10 cellular contexts compared by ENCODE assay signal in the genomic region with DNA sequence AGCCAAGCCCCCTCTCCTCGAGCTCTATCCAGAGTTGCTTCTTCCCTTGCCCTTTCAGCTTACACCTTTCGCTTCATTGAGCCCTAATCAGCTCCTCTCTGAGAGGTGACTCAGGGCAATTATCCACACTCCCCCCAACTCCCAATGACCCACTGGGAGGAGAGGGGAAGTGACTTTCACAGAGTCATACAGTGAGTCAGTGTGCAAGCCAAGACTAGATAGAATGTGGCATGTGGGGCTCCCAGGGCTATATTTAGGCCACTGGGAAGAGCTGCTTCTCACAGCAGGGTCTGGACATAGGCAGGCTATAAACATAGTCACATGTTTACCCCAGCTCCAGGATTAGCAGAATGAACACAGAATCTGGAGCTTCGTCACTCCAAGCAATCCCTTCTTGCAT. TPM values are rescaled to one million over a fixed set of nuclear protein-coding genes. Genes with fewer than 3 reads are reported as not detected.
DNase-seq lines count a peak whose midpoint lies in the region; ATAC-seq, FAIRE-seq and TF ChIP-seq lines count a peak whose summit lies in the region.
"Had no signal": no experiment of that assay in that cellular context is flagged by ENCODE, and none has a peak within 500 bp of the region (broad histone marks: within the 10 kb centered on the region; RNA-seq: fewer than 3 reads in every experiment).

No MANE protein-coding gene starts in this region.

- H3K27me3 ChIP-seq in cardiac muscle cell (no peaks in the 10 kb centered on the region), esophagus squamous epithelium (peaks cover 0 to 21% (median 0%) of the 10 kb centered on the region in 4 donors)

- ATAC-seq in Right ventricle myocardium superior (ENCODE audit: poor library complexity) (peak; percentile 93), SK-N-SH treated with all-trans-retinoic acid at 6 μM for 48 hours (peak; percentile 76), GM21390 (IDR thresholded peaks at IDR 0.05; ENCODE audit: unreplicated experiment) (no peak)

- TF ChIP-seq CTCF in cardiac muscle cell (IDR thresholded peaks at IDR 0.05; ENCODE audit: low read depth, low read length), result no peak
- no peak for TF ChIP-seq CTCF in esophagus squamous epithelium (IDR thresholded peaks at IDR 0.05)

- H3K27ac ChIP-seq in cardiac muscle cell, result peak overlapping the region; percentile 74
- no peak overlapping the region for H3K27ac ChIP-seq in esophagus squamous epithelium
- H3K27ac ChIP-seq: C4-2B had no signal

- intact Hi-C loops in Right ventricle myocardium superior (cut with DNase I) (no loop called here), cardiac septum (cut with DNase I) (loop anchor here (2.0 kb wide), 1 partner anchor 15 kb away; no protein-coding TSS in a partner anchor), esophagus squamous epithelium (cut with DNase I) (no loop called here)

- FAIRE-seq in urothelium cell line (lab: Jason Lieb, UNC), result no peak

- DNase-seq in Right ventricle myocardium superior, result no peak
- DNase-seq in cardiac septum (ENCODE audit: low spot score), result no peak
- peak in 1 of 2 donors; percentile 34 for DNase-seq in cardiac muscle cell (ENCODE audit: low read depth in 1 of 2, low spot score in 1 of 2)
- peak; percentile 64 for DNase-seq in urothelium cell line (ENCODE audit: low spot score)
- DNase-seq in stimulated activated CD4-positive, alpha-beta T cell treated with anti-CD3 and anti-CD28 coated beads, Interleukin-4, amount 100 ng/mL, for 4 hours, result no peak
- DNase-seq in esophagus squamous epithelium (lab: John Stamatoyannopoulos, UW), result no peak
- DNase-seq: head of caudate nucleus had no signal

- H3K4me3 ChIP-seq in cardiac muscle cell (no peak overlapping the region), esophagus squamous epithelium (no peak overlapping the region)

- no peak for TF ChIP-seq POLR2A in esophagus squamous epithelium (IDR thresholded peaks at IDR 0.05)

- H3K36me3 ChIP-seq in cardiac muscle cell (no peaks in the 10 kb centered on the region), esophagus squamous epithelium (no peaks in the 10 kb centered on the region)

- 36 to 60% methylated on average over 3 of the region's 3 CpGs for WGBS in esophagus squamous epithelium, 2 donors

- H3K4me1 ChIP-seq in cardiac muscle cell (ENCODE audit: low read depth) (peaks cover 38% of the 10 kb centered on the region), esophagus squamous epithelium (peaks cover 0 to 6% (median 0%) of the 10 kb centered on the region in 3 donors)

- H3K9me3 ChIP-seq in cardiac muscle cell (ENCODE audit: low read depth) (no peaks in the 10 kb centered on the region), esophagus squamous epithelium (no peaks in the 10 kb centered on the region)

TF ChIP-seq in SK-N-SH treated with all-trans-retinoic acid at 6 μM for 48 hours, 23 proteins besides CTCF, POLR2A, EP300 and RAD21:
- TF ChIP-seq, protein P1, sequence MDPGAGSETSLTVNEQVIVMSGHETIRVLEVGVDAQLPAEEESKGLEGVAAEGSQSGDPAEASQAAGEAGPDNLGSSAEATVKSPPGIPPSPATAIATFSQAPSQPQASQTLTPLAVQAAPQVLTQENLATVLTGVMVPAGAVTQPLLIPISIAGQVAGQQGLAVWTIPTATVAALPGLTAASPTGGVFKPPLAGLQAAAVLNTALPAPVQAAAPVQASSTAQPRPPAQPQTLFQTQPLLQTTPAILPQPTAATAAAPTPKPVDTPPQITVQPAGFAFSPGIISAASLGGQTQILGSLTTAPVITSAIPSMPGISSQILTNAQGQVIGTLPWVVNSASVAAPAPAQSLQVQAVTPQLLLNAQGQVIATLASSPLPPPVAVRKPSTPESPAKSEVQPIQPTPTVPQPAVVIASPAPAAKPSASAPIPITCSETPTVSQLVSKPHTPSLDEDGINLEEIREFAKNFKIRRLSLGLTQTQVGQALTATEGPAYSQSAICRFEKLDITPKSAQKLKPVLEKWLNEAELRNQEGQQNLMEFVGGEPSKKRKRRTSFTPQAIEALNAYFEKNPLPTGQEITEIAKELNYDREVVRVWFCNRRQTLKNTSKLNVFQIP (CRISPR knock-in tag; IDR thresholded peaks at IDR 0.05; ENCODE audit: borderline replicate concordance, low read depth), result no peak
- TF ChIP-seq OSR1 (CRISPR knock-in tag; IDR thresholded peaks at IDR 0.05) (no peak), BACH2 (CRISPR knock-in tag; IDR thresholded peaks at IDR 0.05; ENCODE audit: borderline replicate concordance) (no peak), ZFP3 (CRISPR knock-in tag; IDR thresholded peaks at IDR 0.05) (no peak), GLIS3 (CRISPR knock-in tag; IDR thresholded peaks at IDR 0.05) (no peak), ARNTL (CRISPR knock-in tag; IDR thresholded peaks at IDR 0.05; ENCODE audit: borderline replicate concordance, low read depth) (no peak), ZNF565 (CRISPR knock-in tag; conservative IDR thresholded peaks at IDR 0.05; ENCODE audit: low read depth) (no peak), ZC3H10 (CRISPR knock-in tag; IDR thresholded peaks at IDR 0.05) (no peak), ZFP30 (CRISPR knock-in tag; IDR thresholded peaks at IDR 0.05) (no peak), PATZ1 (CRISPR knock-in tag; IDR thresholded peaks at IDR 0.05; ENCODE audit: borderline replicate concordance) (no peak), PPARA (CRISPR knock-in tag; IDR thresholded peaks at IDR 0.05; ENCODE audit: borderline replicate concordance) (no peak), RARB (CRISPR knock-in tag; IDR thresholded peaks at IDR 0.05) (no peak), ZNF8 (CRISPR knock-in tag; IDR thresholded peaks at IDR 0.05) (no peak), ZNF70 (CRISPR knock-in tag; IDR thresholded peaks at IDR 0.05) (no peak), TCF4 (CRISPR knock-in tag; IDR thresholded peaks at IDR 0.05; ENCODE audit: borderline replicate concordance) (no peak), TOX (CRISPR knock-in tag; IDR thresholded peaks at IDR 0.05; ENCODE audit: borderline replicate concordance) (no peak)
- TF ChIP-seq, protein P2, sequence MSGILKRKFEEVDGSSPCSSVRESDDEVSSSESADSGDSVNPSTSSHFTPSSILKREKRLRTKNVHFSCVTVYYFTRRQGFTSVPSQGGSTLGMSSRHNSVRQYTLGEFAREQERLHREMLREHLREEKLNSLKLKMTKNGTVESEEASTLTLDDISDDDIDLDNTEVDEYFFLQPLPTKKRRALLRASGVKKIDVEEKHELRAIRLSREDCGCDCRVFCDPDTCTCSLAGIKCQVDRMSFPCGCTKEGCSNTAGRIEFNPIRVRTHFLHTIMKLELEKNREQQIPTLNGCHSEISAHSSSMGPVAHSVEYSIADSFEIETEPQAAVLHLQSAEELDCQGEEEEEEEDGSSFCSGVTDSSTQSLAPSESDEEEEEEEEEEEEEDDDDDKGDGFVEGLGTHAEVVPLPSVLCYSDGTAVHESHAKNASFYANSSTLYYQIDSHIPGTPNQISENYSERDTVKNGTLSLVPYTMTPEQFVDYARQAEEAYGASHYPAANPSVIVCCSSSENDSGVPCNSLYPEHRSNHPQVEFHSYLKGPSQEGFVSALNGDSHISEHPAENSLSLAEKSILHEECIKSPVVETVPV (CRISPR knock-in tag; IDR thresholded peaks at IDR 0.05), result no peak

RNA-seq across cellular contexts. Expression of gene NRG2, which starts 57.4 kb away (rescaled TPM):
- total RNA-seq in Right ventricle myocardium superior (2.1 TPM), cardiac septum (5.1 TPM), cardiac muscle cell (16.5 and 20.7 TPM in 2 replicates), esophagus squamous epithelium (1 to 10 TPM in 3 of 4 donors, under 1 TPM in 1; 0.66 to 4.9 (median 2.5) TPM)
- 13.5 and 14.5 TPM in 2 replicates for polyA plus RNA-seq in cardiac muscle cell
